Comparison of ENCODE assay signal across 19 cellular contexts in genomic region chr10:44934416-44935200, GRCh38. TPM values are rescaled to one million over a fixed set of nuclear protein-coding genes. Genes with fewer than 3 reads are reported as not detected.
DNase-seq lines count a peak whose midpoint lies in the region; ATAC-seq, FAIRE-seq and TF ChIP-seq lines count a peak whose summit lies in the region.
"Had no signal": no experiment of that assay in that cellular context is flagged by ENCODE, and none has a peak within 500 bp of the region (broad histone marks: within the 10 kb centered on the region; RNA-seq: fewer than 3 reads in every experiment).

No MANE protein-coding gene starts in this region.

- peaks cover 4 to 21% of the 10 kb centered on the region in 2 donors for H3K4me1 ChIP-seq in muscle layer of duodenum (ENCODE audit: control insufficient read depth in 1 of 2, insufficient read depth in 2 of 2, low read length in 2 of 2)
- peaks cover 81% of the 10 kb centered on the region for H3K4me1 ChIP-seq in HepG2 (ENCODE audit: insufficient read depth, low read length)

- H3K4me3 Mint-ChIP-seq in activated B cell treated with CpG ODN at 0.5 μM for 24 hours = no peak overlapping the region
- H3K4me3 Mint-ChIP-seq: activated CD4-positive, alpha-beta memory T cell treated with anti-CD3 and anti-CD28 coated beads, Interleukin-2, amount 10 ng/mL, durations not matched to agents 7 days and 5 days; activated naive CD8-positive, alpha-beta T cell treated with anti-CD3 and anti-CD28 coated beads for 36 hours; activated T-cell treated with anti-CD3 and anti-CD28 coated beads, Interleukin-2, amount 50 U/mL, for 72 hours had no signal

- CTCF ChIA-PET in activated B cell treated with CpG ODN at 0.5 μM for 24 hours (lab: Charles Lee) (interaction anchor here (1.4 to 4.6 kb wide), 4 partner anchors 12 to 44 kb away, joined by 3 to 60 read pairs (median 14); partner anchors contain the start of gene DEPP1), HepG2 (lab: Yijun Ruan, JAX; ENCODE audit: low intra/inter-chr PET ratio, low total read pairs) (interaction anchor here (3.1 kb wide), 2 partner anchors 40 to 56 kb away, joined by 16 to 64 read pairs; no protein-coding TSS in a partner anchor)

- no peaks in the 10 kb centered on the region for H3K36me3 Mint-ChIP-seq in activated B cell treated with CpG ODN at 0.5 μM for 24 hours (ENCODE audit: low read depth)
- H3K36me3 Mint-ChIP-seq: activated naive CD8-positive, alpha-beta T cell treated with anti-CD3 and anti-CD28 coated beads for 36 hours had no signal

- no peaks in the 10 kb centered on the region for H3K27me3 Mint-ChIP-seq in activated B cell treated with CpG ODN at 0.5 μM for 24 hours
- H3K27me3 Mint-ChIP-seq: activated CD4-positive, alpha-beta memory T cell treated with anti-CD3 and anti-CD28 coated beads, Interleukin-2, amount 10 ng/mL, durations not matched to agents 7 days and 5 days had no signal

- H2AFZ ChIP-seq in HepG2 (ENCODE audit: low read length) = no peak overlapping the region

- H3K4me1 Mint-ChIP-seq in activated B cell treated with CpG ODN at 0.5 μM for 24 hours = no peaks in the 10 kb centered on the region

- H3K27ac Mint-ChIP-seq in activated B cell treated with CpG ODN at 0.5 μM for 24 hours = no peak overlapping the region
- H3K27ac Mint-ChIP-seq: activated CD4-positive, alpha-beta memory T cell treated with anti-CD3 and anti-CD28 coated beads, Interleukin-2, amount 10 ng/mL, durations not matched to agents 7 days and 5 days; activated naive CD8-positive, alpha-beta T cell treated with anti-CD3 and anti-CD28 coated beads for 36 hours; activated T-cell treated with anti-CD3 and anti-CD28 coated beads, Interleukin-2, amount 50 U/mL, for 72 hours had no signal

- POLR2A ChIA-PET in activated B cell treated with CpG ODN at 0.5 μM for 24 hours (lab: Charles Lee) = interaction anchor here (2.8 kb wide), 1 partner anchor 39 kb away, joined by 12 read pairs; no protein-coding TSS in a partner anchor
- POLR2A ChIA-PET in HepG2 (lab: Yijun Ruan, JAX) = interaction anchor here (1.2 to 7.1 kb wide), 4 partner anchors 18 to 61 kb away, joined by 4 to 215 read pairs (median 94); partner anchors contain the start of genes DEPP1 and RASSF4

- no peak for FAIRE-seq in HepG2 (lab: Jason Lieb, UNC)

- TF ChIP-seq CTCF in activated B cell treated with CpG ODN at 0.5 μM for 24 hours (IDR thresholded peaks at IDR 0.05) = no peak
- no peak for TF ChIP-seq CTCF in HepG2 (CRISPR knock-in tag; IDR thresholded peaks at IDR 0.05)

- no peaks in the 10 kb centered on the region for H3K9me3 ChIP-seq in muscle layer of duodenum (ENCODE audit: control insufficient read depth in 1 of 2, low read length in 2 of 2)
- no peaks in the 10 kb centered on the region for H3K9me3 ChIP-seq in HepG2 (ENCODE audit: low read length)
- H3K9me3 ChIP-seq: left lung had no signal

- 94% methylated on average over 9 of the region's 18 CpGs for WGBS in HepG2 (ENCODE audit: low lambda C conversion rate)

- ATAC-seq in activated B cell treated with CpG ODN at 0.5 μM for 24 hours (ENCODE audit: low read depth) = no peak
- ATAC-seq in HepG2 = no peak
- ATAC-seq: activated T-cell treated with anti-CD3 and anti-CD28 coated beads, Interleukin-2, amount 50 U/mL, for 72 hours had no signal

- TF ChIP-seq EP300 in HepG2 (IDR thresholded peaks at IDR 0.05; ENCODE audit: low read depth in 2 of 2, low read length in 2 of 2) = no peak
- no peak for TF ChIP-seq EP300 in HepG2 (CRISPR knock-in tag; IDR thresholded peaks at IDR 0.05; ENCODE audit: borderline replicate concordance)

- peak; percentile 9 for DNase-seq in activated B cell treated with CpG ODN at 0.5 μM for 24 hours
- peak; percentile 29 for DNase-seq in ecto neural progenitor cell (ENCODE audit: low spot score)
- no peak for DNase-seq in HepG2 (ENCODE audit: low spot score)
- no peak for DNase-seq in activated effector memory CD4-positive, alpha-beta T cell treated with Interleukin-2 at 50 U/mL for 16 hours
- no peak for DNase-seq in stimulated activated CD4-positive, alpha-beta T cell treated with anti-CD3 and anti-CD28 coated beads, Interleukin-4, amount 100 ng/mL, for 4 hours
- DNase-seq: activated CD4-positive, alpha-beta memory T cell treated with anti-CD3 and anti-CD28 coated beads, Interleukin-2, amount 10 ng/mL, durations not matched to agents 7 days and 5 days; activated naive CD8-positive, alpha-beta T cell treated with anti-CD3 and anti-CD28 coated beads for 36 hours; activated T-cell treated with anti-CD3 and anti-CD28 coated beads, Interleukin-2, amount 50 U/mL, for 72 hours; foreskin fibroblast; NCI-H226; stimulated activated CD4-positive, alpha-beta T cell treated with anti-CD3 and anti-CD28 coated beads, Interleukin-12 subunit alpha, Interleukin-12 subunit beta, amount 100 ng/mL, for 4 hours; stimulated activated naive CD4-positive, alpha-beta T cell had no signal

- H3K79me2 ChIP-seq in HepG2 (ENCODE audit: insufficient read depth, low read length) = no peaks in the 10 kb centered on the region

- H4K20me1 ChIP-seq in HepG2 (ENCODE audit: insufficient read depth, low read length) = no peaks in the 10 kb centered on the region

- peak overlapping the region; percentile 23 for H3K27ac ChIP-seq in muscle layer of duodenum (ENCODE audit: low read length)
- H3K27ac ChIP-seq in temporal lobe (ENCODE audit: low read depth, low read length) = peak overlapping the region; percentile 89
- H3K27ac ChIP-seq in HepG2 (ENCODE audit: extremely low read length, insufficient read depth, low read length) = no peak overlapping the region
- H3K27ac ChIP-seq: cardiac muscle cell, VCaP had no signal

- H3K36me3 ChIP-seq in muscle layer of duodenum (ENCODE audit: control insufficient read depth in 1 of 2, insufficient read depth in 2 of 2, low read length in 2 of 2) = no peaks in the 10 kb centered on the region
- H3K36me3 ChIP-seq in HepG2 (replicated peaks in 1 of 2; ENCODE audit: control insufficient read depth in 1 of 2, insufficient read depth in 2 of 2, low read length in 2 of 2) = no peaks in the 10 kb centered on the region
- H3K36me3 ChIP-seq: cardiac muscle cell, left lung had no signal

- no peak overlapping the region for H3K4me2 ChIP-seq in HepG2 (ENCODE audit: low read depth, low read length)

- no peak for TF ChIP-seq POLR2A in HepG2 (IDR thresholded peaks at IDR 0.05; ENCODE audit: insufficient read depth in 1 of 2, low read depth in 2 of 2, low read length in 2 of 2)

- in situ Hi-C loops in HepG2 (cut with HindIII; ENCODE audit: extremely low pct_ligation_motif_present, low pct_unique_long_range_greater_than_20kb) = loop anchor here (5.0 kb wide), 1 partner anchor 43 kb away; the partner anchor contains the start of gene DEPP1

- H3K9me3 Mint-ChIP-seq in activated B cell treated with CpG ODN at 0.5 μM for 24 hours = no peaks in the 10 kb centered on the region
- H3K9me3 Mint-ChIP-seq: activated CD4-positive, alpha-beta memory T cell treated with anti-CD3 and anti-CD28 coated beads, Interleukin-2, amount 10 ng/mL, durations not matched to agents 7 days and 5 days had no signal

- TF ChIP-seq RAD21 in HepG2 (CRISPR knock-in tag; IDR thresholded peaks at IDR 0.05) = no peak

- no TSS peak for BruUV-seq in HepG2 (replicated peaks; lab: Mats Ljungman, UMichigan)

- H3K9ac ChIP-seq in HepG2 (ENCODE audit: insufficient read depth, low read depth, low read length) = no peak overlapping the region

- intact Hi-C loops in activated B cell treated with CpG ODN at 0.5 μM for 24 hours (cut with micrococcal nuclease) (no loop called here), HepG2 (cut with micrococcal nuclease; ENCODE audit: unreplicated experiment) (loop anchor here (1.0 to 5.0 kb wide), 3 partner anchors 25 to 58 kb away; partner anchors contain the start of gene RASSF4)

- H3K27me3 ChIP-seq in muscle layer of duodenum (ENCODE audit: low read depth, low read length) (no peaks in the 10 kb centered on the region), HepG2 (ENCODE audit: control insufficient read depth in 1 of 2, insufficient read depth in 2 of 2, low read length in 2 of 2) (no peaks in the 10 kb centered on the region)
- H3K27me3 ChIP-seq: cardiac muscle cell, left lung had no signal

- H3K4me3 ChIP-seq in muscle layer of duodenum (ENCODE audit: low read depth in 1 of 2, low read length in 2 of 2) (no peak overlapping the region), HepG2 (replicated peaks in 1 of 3; ENCODE audit: insufficient read depth in 1 of 3, low read depth in 2 of 3, low read length in 3 of 3) (no peak overlapping the region)
- H3K4me3 ChIP-seq: cardiac muscle cell, left lung had no signal

RNA-seq across cellular contexts. Expression of gene TMEM72, which starts 23.5 kb away (rescaled TPM):
- total RNA-seq in activated B cell treated with CpG ODN at 0.5 μM for 24 hours (not detected in 2 replicates), temporal lobe (not detected), HepG2 (2016; rRNA removed; fragmentation: Illumina TruSeq; extraction: Trizol) (0.04 TPM in 1 of 2 replicates, not detected in the other)
- 0.09 TPM in 1 of 2 replicates, not detected in the other for total RNA-seq in HepG2 (2016; cell fraction: cytosol; rRNA removed; fragmentation: Illumina TruSeq; extraction: Trizol; ENCODE audit: low read depth)
- 0.04 TPM in 1 of 2 replicates, not detected in the other for total RNA-seq in HepG2 (2016; cell fraction: insoluble cytoplasmic fraction; rRNA removed; fragmentation: Illumina TruSeq; extraction: Trizol)
- 0.12 TPM in 1 of 2 replicates, not detected in the other for total RNA-seq in HepG2 (2016; cell fraction: membrane; rRNA removed; fragmentation: Illumina TruSeq; extraction: Trizol)
- 0.16 and 0.19 TPM in 2 replicates for total RNA-seq in HepG2 (2016; cell fraction: nucleus; rRNA removed; fragmentation: Illumina TruSeq; extraction: Trizol)
- polyA plus RNA-seq in HepG2 (2011; rRNA removed) = not detected in 2 replicates
- polyA plus RNA-seq in HepG2 (2011; cell fraction: cytosol; rRNA removed) = not detected in 2 replicates
- polyA plus RNA-seq in HepG2 (2011; cell fraction: nucleus; rRNA removed) = not detected in 2 replicates
- polyA plus RNA-seq in HepG2 (2012) = not detected in 2 replicates
- not detected in 2 replicates for polyA plus RNA-seq in HepG2 (2016; cell fraction: cytosol; fragmentation: Illumina TruSeq; extraction: Trizol; ENCODE audit: low read depth)
- not detected in 2 replicates for polyA plus RNA-seq in HepG2 (2016; cell fraction: insoluble cytoplasmic fraction; fragmentation: Illumina TruSeq; extraction: Trizol; ENCODE audit: low read depth)
- polyA plus RNA-seq in HepG2 (2016; cell fraction: membrane; fragmentation: Illumina TruSeq; extraction: Trizol; ENCODE audit: low read depth) = not detected in 2 replicates
- polyA plus RNA-seq in HepG2 (2016; cell fraction: nucleus; fragmentation: Illumina TruSeq; extraction: Trizol; ENCODE audit: insufficient read depth, low read depth) = not detected in 2 replicates
- not detected in 2 replicates for polyA minus RNA-seq in HepG2 (2011; rRNA and poly(A)+ RNA removed; ENCODE audit: low replicate concordance)
- polyA minus RNA-seq in HepG2 (2011; cell fraction: cytosol; rRNA and poly(A)+ RNA removed) = not detected in 2 replicates
- polyA minus RNA-seq in HepG2 (2011; cell fraction: nucleus; rRNA and poly(A)+ RNA removed) = 0.13 and 0.25 TPM in 2 replicates
- total RNA-seq: activated CD4-positive, alpha-beta memory T cell treated with anti-CD3 and anti-CD28 coated beads, Interleukin-2, amount 10 ng/mL, durations not matched to agents 7 days and 5 days; activated naive CD8-positive, alpha-beta T cell treated with anti-CD3 and anti-CD28 coated beads for 36 hours; activated T-cell treated with anti-CD3 and anti-CD28 coated beads, Interleukin-2, amount 50 U/mL, for 72 hours; M059J; T-helper 1 cell treated with Interleukin-12 subunit alpha and Interleukin-12 subunit beta and Interleukin-4 antibody, amounts not matched to agents 30 ng/mL and 1 ng/mL, for 36 hours had no signal

RNA-seq across cellular contexts. Expression of gene RASSF4, which starts 25.0 kb away (rescaled TPM):
- total RNA-seq in activated B cell treated with CpG ODN at 0.5 μM for 24 hours (2.0 and 2.5 TPM in 2 replicates), temporal lobe (12.0 TPM), HepG2 (2016; rRNA removed; fragmentation: Illumina TruSeq; extraction: Trizol) (49.9 and 51.7 TPM in 2 replicates)
- 22.4 and 22.8 TPM in 2 replicates for total RNA-seq in HepG2 (2016; cell fraction: cytosol; rRNA removed; fragmentation: Illumina TruSeq; extraction: Trizol; ENCODE audit: low read depth)
- total RNA-seq in HepG2 (2016; cell fraction: insoluble cytoplasmic fraction; rRNA removed; fragmentation: Illumina TruSeq; extraction: Trizol) = 49.9 and 50.1 TPM in 2 replicates
- total RNA-seq in HepG2 (2016; cell fraction: membrane; rRNA removed; fragmentation: Illumina TruSeq; extraction: Trizol) = 39.2 and 45.6 TPM in 2 replicates
- total RNA-seq in HepG2 (2016; cell fraction: nucleus; rRNA removed; fragmentation: Illumina TruSeq; extraction: Trizol) = 52.1 and 54.6 TPM in 2 replicates
- polyA plus RNA-seq in HepG2 (2011; rRNA removed) = 34.0 and 39.7 TPM in 2 replicates
- polyA plus RNA-seq in HepG2 (2011; cell fraction: cytosol; rRNA removed) = 20.4 and 25.8 TPM in 2 replicates
- 140 TPM in 2 replicates for polyA plus RNA-seq in HepG2 (2011; cell fraction: nucleus; rRNA removed)
- polyA plus RNA-seq in HepG2 (2012) = 25.0 and 26.7 TPM in 2 replicates
- 18.5 and 22.5 TPM in 2 replicates for polyA plus RNA-seq in HepG2 (2016; cell fraction: cytosol; fragmentation: Illumina TruSeq; extraction: Trizol; ENCODE audit: low read depth)
- 53.5 and 57.9 TPM in 2 replicates for polyA plus RNA-seq in HepG2 (2016; cell fraction: insoluble cytoplasmic fraction; fragmentation: Illumina TruSeq; extraction: Trizol; ENCODE audit: low read depth)
- 31.2 and 31.3 TPM in 2 replicates for polyA plus RNA-seq in HepG2 (2016; cell fraction: membrane; fragmentation: Illumina TruSeq; extraction: Trizol; ENCODE audit: low read depth)
- polyA plus RNA-seq in HepG2 (2016; cell fraction: nucleus; fragmentation: Illumina TruSeq; extraction: Trizol; ENCODE audit: insufficient read depth, low read depth) = 84.5 and 98.6 TPM in 2 replicates
- polyA minus RNA-seq in HepG2 (2011; rRNA and poly(A)+ RNA removed; ENCODE audit: low replicate concordance) = 0.12 and 67.0 TPM in 2 replicates
- 13.4 and 16.0 TPM in 2 replicates for polyA minus RNA-seq in HepG2 (2011; cell fraction: cytosol; rRNA and poly(A)+ RNA removed)
- 74.3 and 88.9 TPM in 2 replicates for polyA minus RNA-seq in HepG2 (2011; cell fraction: nucleus; rRNA and poly(A)+ RNA removed)

RNA-seq across cellular contexts. Expression of gene DEPP1, which starts 44.0 kb away (rescaled TPM):
- 0.11 TPM in 1 of 2 replicates, not detected in the other for total RNA-seq in activated B cell treated with CpG ODN at 0.5 μM for 24 hours
- total RNA-seq in temporal lobe = 3.4 TPM
- total RNA-seq in HepG2 (2016; rRNA removed; fragmentation: Illumina TruSeq; extraction: Trizol) = 11.2 and 14.8 TPM in 2 replicates
- total RNA-seq in HepG2 (2016; cell fraction: cytosol; rRNA removed; fragmentation: Illumina TruSeq; extraction: Trizol; ENCODE audit: low read depth) = 3.0 and 5.0 TPM in 2 replicates
- total RNA-seq in HepG2 (2016; cell fraction: insoluble cytoplasmic fraction; rRNA removed; fragmentation: Illumina TruSeq; extraction: Trizol) = 9.0 and 15.3 TPM in 2 replicates
- 9.0 and 9.3 TPM in 2 replicates for total RNA-seq in HepG2 (2016; cell fraction: membrane; rRNA removed; fragmentation: Illumina TruSeq; extraction: Trizol)
- 15.1 and 16.0 TPM in 2 replicates for total RNA-seq in HepG2 (2016; cell fraction: nucleus; rRNA removed; fragmentation: Illumina TruSeq; extraction: Trizol)
- 270 and 338 TPM in 2 replicates for polyA plus RNA-seq in HepG2 (2011; rRNA removed)
- 261 and 317 TPM in 2 replicates for polyA plus RNA-seq in HepG2 (2011; cell fraction: cytosol; rRNA removed)
- polyA plus RNA-seq in HepG2 (2011; cell fraction: nucleus; rRNA removed) = 103 and 135 TPM in 2 replicates
- polyA plus RNA-seq in HepG2 (2012) = 132 and 232 TPM in 2 replicates
- polyA plus RNA-seq in HepG2 (2016; cell fraction: cytosol; fragmentation: Illumina TruSeq; extraction: Trizol; ENCODE audit: low read depth) = 2.0 and 2.5 TPM in 2 replicates
- 9.3 and 11.2 TPM in 2 replicates for polyA plus RNA-seq in HepG2 (2016; cell fraction: insoluble cytoplasmic fraction; fragmentation: Illumina TruSeq; extraction: Trizol; ENCODE audit: low read depth)
- 3.6 and 5.2 TPM in 2 replicates for polyA plus RNA-seq in HepG2 (2016; cell fraction: membrane; fragmentation: Illumina TruSeq; extraction: Trizol; ENCODE audit: low read depth)
- polyA plus RNA-seq in HepG2 (2016; cell fraction: nucleus; fragmentation: Illumina TruSeq; extraction: Trizol; ENCODE audit: insufficient read depth, low read depth) = 13.4 and 15.5 TPM in 2 replicates
- 1.8 and 739 TPM in 2 replicates for polyA minus RNA-seq in HepG2 (2011; rRNA and poly(A)+ RNA removed; ENCODE audit: low replicate concordance)
- polyA minus RNA-seq in HepG2 (2011; cell fraction: cytosol; rRNA and poly(A)+ RNA removed) = 249 and 254 TPM in 2 replicates
- 107 and 142 TPM in 2 replicates for polyA minus RNA-seq in HepG2 (2011; cell fraction: nucleus; rRNA and poly(A)+ RNA removed)

Comparison
In these comparisons a context has a peak if more than half of its experiments do, and no peak if none do; other contexts are left out.
1. DNase-seq: peak in activated B cell treated with CpG ODN at 0.5 μM for 24 hours (single experiment) and ecto neural progenitor cell (single experiment); none in HepG2 (single experiment), activated effector memory CD4-positive, alpha-beta T cell treated with Interleukin-2 at 50 U/mL for 16 hours (single experiment) and stimulated activated CD4-positive, alpha-beta T cell treated with anti-CD3 and anti-CD28 coated beads, Interleukin-4, amount 100 ng/mL, for 4 hours (0 of 2).